In genomic region chr3:140931016-140931454, GRCh38 we compare ENCODE assay signal across 20 cellular contexts. TPM values are rescaled to one million over a fixed set of nuclear protein-coding genes. Genes with fewer than 3 reads are reported as not detected.
DNase-seq lines count a peak whose midpoint lies in the region; ATAC-seq, FAIRE-seq and TF ChIP-seq lines count a peak whose summit lies in the region.
"Had no signal": no experiment of that assay in that cellular context is flagged by ENCODE, and none has a peak within 500 bp of the region (broad histone marks: within the 10 kb centered on the region; RNA-seq: fewer than 3 reads in every experiment).

No MANE protein-coding gene starts in this region.

- H3K27me3 ChIP-seq in HepG2 (ENCODE audit: control insufficient read depth in 1 of 2, insufficient read depth in 2 of 2, low read length in 2 of 2) (no peaks in the 10 kb centered on the region), right lobe of liver (peaks cover 0 to 30% of the 10 kb centered on the region in 2 donors), PC-9 (ENCODE audit: insufficient read depth, low read depth) (no peaks in the 10 kb centered on the region)
- H3K27me3 ChIP-seq: SJCRH30 had no signal

- FAIRE-seq in HepG2 (lab: Jason Lieb, UNC) (no peak), urothelium cell line (lab: Jason Lieb, UNC) (no peak)
- FAIRE-seq: bronchial epithelial cell had no signal

- H3K9me3 ChIP-seq in HepG2 (ENCODE audit: low read length): no peaks in the 10 kb centered on the region
- no peaks in the 10 kb centered on the region for H3K9me3 ChIP-seq in right lobe of liver
- H3K9me3 ChIP-seq in PC-9 (ENCODE audit: insufficient read depth, low read depth): no peaks in the 10 kb centered on the region
- H3K9me3 ChIP-seq: lower lobe of right lung had no signal

- no peak overlapping the region for H3K4me3 ChIP-seq in HepG2 (replicated peaks in 1 of 3; ENCODE audit: insufficient read depth in 1 of 3, low read depth in 2 of 3, low read length in 3 of 3)
- H3K4me3 ChIP-seq in right lobe of liver: no peak overlapping the region
- no peak overlapping the region for H3K4me3 ChIP-seq in PC-9
- H3K4me3 ChIP-seq: lower lobe of right lung, SJCRH30 had no signal

- ATAC-seq in HepG2: no peak
- no peak for ATAC-seq in right lobe of liver
- no peak for ATAC-seq in activated CD4-positive, CD25-positive, alpha-beta regulatory T cell treated with anti-CD3 and anti-CD28 coated beads, Interleukin-2, amount 50 U/mL, for 24 hours

- intact Hi-C loops in HepG2 (cut with micrococcal nuclease; ENCODE audit: unreplicated experiment) (no loop called here), right lobe of liver (cut with DNase I) (no loop called here), PC-9 (cut with micrococcal nuclease; ENCODE audit: unreplicated experiment) (no loop called here)

- TF ChIP-seq POLR2A in HepG2 (IDR thresholded peaks at IDR 0.05; ENCODE audit: insufficient read depth in 1 of 2, low read depth in 2 of 2, low read length in 2 of 2): no peak
- no peak for TF ChIP-seq POLR2A in right lobe of liver (IDR thresholded peaks at IDR 0.05)

- H4K20me1 ChIP-seq in HepG2 (ENCODE audit: insufficient read depth, low read length): no peaks in the 10 kb centered on the region
- H4K20me1 ChIP-seq in PC-9 (ENCODE audit: insufficient read depth): no peaks in the 10 kb centered on the region

- TF ChIP-seq EP300 in HepG2 (IDR thresholded peaks at IDR 0.05; ENCODE audit: low read depth in 2 of 2, low read length in 2 of 2) (no peak), HepG2 (CRISPR knock-in tag; IDR thresholded peaks at IDR 0.05; ENCODE audit: borderline replicate concordance) (no peak)

- DNase-seq in HepG2 (ENCODE audit: low spot score) (no peak), right lobe of liver (no peak), ecto neural progenitor cell (ENCODE audit: low spot score) (peak; percentile 52), iPS-NIHi7 (ENCODE audit: extremely low spot score) (peak; percentile 75), urothelium cell line (ENCODE audit: low spot score) (peak; percentile 16), PC-9 (no peak), medulla oblongata (ENCODE audit: extremely low spot score) (no peak)
- DNase-seq: ACHN; activated CD4-positive, alpha-beta T cell treated with anti-CD3 and anti-CD28 coated beads, Interleukin-2, amount 10 ng/mL, durations not matched to agents 24 days and 14 days; activated naive CD4-positive, alpha-beta T cell treated with anti-CD3 and anti-CD28 coated beads, Interleukin-2, amount 10 ng/mL, durations not matched to agents 7 days and 5 days; CD8-positive, alpha-beta memory T cell; DND-41; immature natural killer cell; lower lobe of right lung; NCI-H2029 treated with DMSO at 0.1 percent for 48 hours; NCI-H524; SJCRH30; stimulated activated CD4-positive, alpha-beta T cell treated with anti-CD3 and anti-CD28 coated beads, Interleukin-1b, Interleukin-23, amount 100 ng/mL, for 48 hours had no signal

- H3K79me2 ChIP-seq in HepG2 (ENCODE audit: insufficient read depth, low read length) (no peaks in the 10 kb centered on the region), PC-9 (ENCODE audit: low read depth) (no peaks in the 10 kb centered on the region)

- in situ Hi-C loops in HepG2 (cut with HindIII; ENCODE audit: extremely low pct_ligation_motif_present, low pct_unique_long_range_greater_than_20kb): no loop called here

- CTCF ChIA-PET in HepG2 (lab: Yijun Ruan, JAX; ENCODE audit: low intra/inter-chr PET ratio, low total read pairs): no interaction called here
- CTCF ChIA-PET in PC-9 (lab: Charles Lee): no interaction called here

- no peak overlapping the region for H3K27ac ChIP-seq in HepG2 (ENCODE audit: extremely low read length, insufficient read depth, low read length)
- no peak overlapping the region for H3K27ac ChIP-seq in right lobe of liver
- no peak overlapping the region for H3K27ac ChIP-seq in PC-9
- H3K27ac ChIP-seq: lower lobe of right lung, SJCRH30 had no signal

- POLR2A ChIA-PET in HepG2 (lab: Yijun Ruan, JAX): no interaction called here
- POLR2A ChIA-PET in PC-9 (lab: Charles Lee; ENCODE audit: unreplicated experiment): no interaction called here

- no peaks in the 10 kb centered on the region for H3K9me2 ChIP-seq in PC-9 (ENCODE audit: insufficient read depth)

- 69% methylated on average over 12 of the region's 12 CpGs for WGBS in HepG2 (ENCODE audit: low lambda C conversion rate)
- WGBS in right lobe of liver (ENCODE audit: insufficient coverage, low coverage, low lambda C conversion rate, missing lambda C conversion rate): 6% methylated on average over 12 of the region's 12 CpGs

- BruUV-seq in HepG2 (replicated peaks; lab: Mats Ljungman, UMichigan) (no TSS peak), PC-9 (replicated peaks; lab: Mats Ljungman, UMichigan) (no TSS peak)

- no peaks in the 10 kb centered on the region for H3K36me3 ChIP-seq in HepG2 (replicated peaks in 1 of 2; ENCODE audit: control insufficient read depth in 1 of 2, insufficient read depth in 2 of 2, low read length in 2 of 2)
- H3K36me3 ChIP-seq in right lobe of liver: no peaks in the 10 kb centered on the region
- H3K36me3 ChIP-seq in PC-9 (ENCODE audit: low read depth): no peaks in the 10 kb centered on the region
- H3K36me3 ChIP-seq: lower lobe of right lung, SJCRH30 had no signal

- H3K4me1 ChIP-seq in HepG2 (ENCODE audit: insufficient read depth, low read length) (peaks cover 12% of the 10 kb centered on the region; the same call in 1 of the 2 replicates), right lobe of liver (no peaks in the 10 kb centered on the region), PC-9 (replicated peaks; ENCODE audit: insufficient read depth) (peaks cover 12% of the 10 kb centered on the region)
- H3K4me1 ChIP-seq: lower lobe of right lung, SJCRH30 had no signal

- TF ChIP-seq CTCF in HepG2 (CRISPR knock-in tag; IDR thresholded peaks at IDR 0.05) (no peak), right lobe of liver (IDR thresholded peaks at IDR 0.05) (no peak), PC-9 (conservative IDR thresholded peaks at IDR 0.05) (no peak)

- H2AFZ ChIP-seq in HepG2 (ENCODE audit: low read length) (no peak overlapping the region), PC-9 (no peak overlapping the region)

- H3K4me2 ChIP-seq in HepG2 (ENCODE audit: low read depth, low read length): no peak overlapping the region
- H3K4me2 ChIP-seq in PC-9: no peak overlapping the region

- TF ChIP-seq RAD21 in HepG2 (CRISPR knock-in tag; IDR thresholded peaks at IDR 0.05): no peak

- no peak overlapping the region for H3K9ac ChIP-seq in HepG2 (ENCODE audit: insufficient read depth, low read depth, low read length)

- no peaks in the 10 kb centered on the region; the same call in 1 of the 2 replicates for H3F3A ChIP-seq in PC-9 (ENCODE audit: insufficient read depth, low read depth)

TF ChIP-seq in HepG2, 621 proteins besides CTCF, POLR2A, EP300 and RAD21:
- peak; percentile 48; the same call in 1 of the 2 replicates for TF ChIP-seq THAP11 (CRISPR knock-in tag; IDR thresholded peaks at IDR 0.05)
- no peak for TF ChIP-seq ZNF260 (CRISPR knock-in tag; IDR thresholded peaks at IDR 0.05; ENCODE audit: borderline replicate concordance, low read depth)

RNA-seq across cellular contexts. Expression of gene SLC25A36, which starts 10.6 kb away (rescaled TPM):
- total RNA-seq in HepG2 (2016; rRNA removed; fragmentation: Illumina TruSeq; extraction: Trizol) (30.6 and 34.6 TPM in 2 replicates), right lobe of liver (1 to 10 TPM; 2.8 to 6.0 (median 5.1) TPM), PC-9 (2021) (76.5 and 90.1 TPM in 2 replicates)
- 9.3 and 10.0 TPM in 2 replicates for total RNA-seq in HepG2 (2016; cell fraction: cytosol; rRNA removed; fragmentation: Illumina TruSeq; extraction: Trizol; ENCODE audit: low read depth)
- total RNA-seq in HepG2 (2016; cell fraction: insoluble cytoplasmic fraction; rRNA removed; fragmentation: Illumina TruSeq; extraction: Trizol): 31.1 and 38.4 TPM in 2 replicates
- total RNA-seq in HepG2 (2016; cell fraction: membrane; rRNA removed; fragmentation: Illumina TruSeq; extraction: Trizol): 27.8 and 28.9 TPM in 2 replicates
- total RNA-seq in HepG2 (2016; cell fraction: nucleus; rRNA removed; fragmentation: Illumina TruSeq; extraction: Trizol): 104 and 106 TPM in 2 replicates
- polyA plus RNA-seq in HepG2 (2011; rRNA removed): 65.9 and 85.6 TPM in 2 replicates
- 21.5 and 30.1 TPM in 2 replicates for polyA plus RNA-seq in HepG2 (2011; cell fraction: cytosol; rRNA removed)
- polyA plus RNA-seq in HepG2 (2011; cell fraction: nucleus; rRNA removed): 95.3 and 126 TPM in 2 replicates
- 58.4 and 60.7 TPM in 2 replicates for polyA plus RNA-seq in HepG2 (2012)
- polyA plus RNA-seq in HepG2 (2016; cell fraction: cytosol; fragmentation: Illumina TruSeq; extraction: Trizol; ENCODE audit: low read depth): 3.1 and 3.8 TPM in 2 replicates
- polyA plus RNA-seq in HepG2 (2016; cell fraction: insoluble cytoplasmic fraction; fragmentation: Illumina TruSeq; extraction: Trizol; ENCODE audit: low read depth): 28.8 and 29.2 TPM in 2 replicates
- 9.1 and 10.2 TPM in 2 replicates for polyA plus RNA-seq in HepG2 (2016; cell fraction: membrane; fragmentation: Illumina TruSeq; extraction: Trizol; ENCODE audit: low read depth)
- 125 and 132 TPM in 2 replicates for polyA plus RNA-seq in HepG2 (2016; cell fraction: nucleus; fragmentation: Illumina TruSeq; extraction: Trizol; ENCODE audit: insufficient read depth, low read depth)
- 36.1 and 65.1 TPM in 2 replicates for polyA minus RNA-seq in HepG2 (2011; rRNA and poly(A)+ RNA removed; ENCODE audit: low replicate concordance)
- polyA minus RNA-seq in HepG2 (2011; cell fraction: cytosol; rRNA and poly(A)+ RNA removed): 42.8 and 49.8 TPM in 2 replicates
- 350 and 400 TPM in 2 replicates for polyA minus RNA-seq in HepG2 (2011; cell fraction: nucleus; rRNA and poly(A)+ RNA removed)

Comparison
In these comparisons a context has a peak if more than half of its experiments do, and no peak if none do; other contexts are left out.
1. DNase-seq: peak in ecto neural progenitor cell (single experiment), iPS-NIHi7 (single experiment) and urothelium cell line (single experiment); none in HepG2 (single experiment), right lobe of liver (0 of 3), PC-9 (0 of 2) and medulla oblongata (single experiment).